In genomic region chr16:89026121-89026612, GRCh38 we compare ENCODE assay signal across 9 cellular contexts. TPM values are rescaled to one million over a fixed set of nuclear protein-coding genes. Genes with fewer than 3 reads are reported as not detected.
DNase-seq lines count a peak whose midpoint lies in the region; ATAC-seq and TF ChIP-seq lines count a peak whose summit lies in the region.
"Had no signal": no experiment of that assay in that cellular context is flagged by ENCODE, and none has a peak within 500 bp of the region (broad histone marks: within the 10 kb centered on the region; RNA-seq: fewer than 3 reads in every experiment).

No MANE protein-coding gene starts in this region.

- TF ChIP-seq CTCF in NB4 (IDR thresholded peaks at IDR 0.05; ENCODE audit: low read depth, low read length) (no peak), lower lobe of right lung (IDR thresholded peaks at IDR 0.05) (no peak), testis (IDR thresholded peaks at IDR 0.05) (no peak)

- H3K27me3 ChIP-seq in lower lobe of right lung (ENCODE audit: low read depth) (peaks cover 9% of the 10 kb centered on the region), testis (no peaks in the 10 kb centered on the region)

- TF ChIP-seq POLR2A in NB4 (IDR thresholded peaks at IDR 0.05; ENCODE audit: extremely low read depth, insufficient read length), result no peak
- no peak for TF ChIP-seq POLR2A in testis (IDR thresholded peaks at IDR 0.05)

- no peaks in the 10 kb centered on the region for H3K4me1 ChIP-seq in lower lobe of right lung
- no peaks in the 10 kb centered on the region for H3K4me1 ChIP-seq in testis

- intact Hi-C loops in lower lobe of right lung (cut with DNase I), result no loop called here
- intact Hi-C loops in testis (cut with DNase I; ENCODE audit: low total_unique reads), result no loop called here

- H3K4me3 ChIP-seq in NB4 (ENCODE audit: low read depth, low read length) (no peak overlapping the region), lower lobe of right lung (no peak overlapping the region), testis (no peak overlapping the region)
- H3K4me3 ChIP-seq: smooth muscle cell had no signal

- no peak overlapping the region for H3K27ac ChIP-seq in lower lobe of right lung
- H3K27ac ChIP-seq in testis, result no peak overlapping the region

- H3K36me3 ChIP-seq in lower lobe of right lung (no peaks in the 10 kb centered on the region), testis (ENCODE audit: low read depth, missing control alignments) (no peaks in the 10 kb centered on the region)

- peak; percentile 80 for ATAC-seq in GM21619 (IDR thresholded peaks at IDR 0.05; ENCODE audit: unreplicated experiment)
- ATAC-seq in lower lobe of right lung, result no peak

- H3K9me3 ChIP-seq in lower lobe of right lung (no peaks in the 10 kb centered on the region), testis (no peaks in the 10 kb centered on the region)

- WGBS in testis, 2 donors, result 53 to 74% methylated on average over 5 of the region's 5 CpGs

- DNase-seq in NB4 (ENCODE audit: low read depth) (peak; percentile 73), lower lobe of right lung (no peak), NCI-H510A treated with DMSO at 0.1 percent for 48 hours (lab: John Stamatoyannopoulos, UW) (no peak), NCI-H2081 (lab: John Stamatoyannopoulos, UW) (no peak), testis (no peak)
- peak; percentile 48 for DNase-seq in activated naive CD4-positive, alpha-beta T cell treated with anti-CD3 and anti-CD28 coated beads, Interleukin-2, amount 50 U/mL, for 16 hours
- peak; percentile 23 for DNase-seq in stimulated activated CD8-positive, alpha-beta memory T cell treated with anti-CD3 and anti-CD28 coated beads, Interleukin-12 subunit alpha, Interleukin-12 subunit beta, amount 100 ng/mL, for 4 hours (ENCODE audit: low read depth)

RNA-seq across cellular contexts. Expression of gene CBFA2T3, which starts 49.2 kb away (rescaled TPM):
- total RNA-seq in lower lobe of right lung, result 14.3 TPM
- 10 to 100 TPM in 1 of 2 donors, 1 to 10 TPM in 1; 9.2 to 11.9 TPM for total RNA-seq in testis
- 7.1 TPM for polyA plus RNA-seq in testis (ENCODE audit: insufficient read depth, low read depth, low replicate concordance)
- total RNA-seq: smooth muscle cell had no signal

Comparison
In these comparisons a context has a peak if more than half of its experiments do, and no peak if none do; other contexts are left out.
1. DNase-seq: peak in NB4 (single experiment), activated naive CD4-positive, alpha-beta T cell treated with anti-CD3 and anti-CD28 coated beads, Interleukin-2, amount 50 U/mL, for 16 hours (single experiment) and stimulated activated CD8-positive, alpha-beta memory T cell treated with anti-CD3 and anti-CD28 coated beads, Interleukin-12 subunit alpha, Interleukin-12 subunit beta, amount 100 ng/mL, for 4 hours (single experiment); none in lower lobe of right lung (single experiment), NCI-H510A treated with DMSO at 0.1 percent for 48 hours (single experiment), NCI-H2081 (0 of 2) and testis (single experiment).